Comparison of ENCODE assay signal across 11 cellular contexts in the genomic region with DNA sequence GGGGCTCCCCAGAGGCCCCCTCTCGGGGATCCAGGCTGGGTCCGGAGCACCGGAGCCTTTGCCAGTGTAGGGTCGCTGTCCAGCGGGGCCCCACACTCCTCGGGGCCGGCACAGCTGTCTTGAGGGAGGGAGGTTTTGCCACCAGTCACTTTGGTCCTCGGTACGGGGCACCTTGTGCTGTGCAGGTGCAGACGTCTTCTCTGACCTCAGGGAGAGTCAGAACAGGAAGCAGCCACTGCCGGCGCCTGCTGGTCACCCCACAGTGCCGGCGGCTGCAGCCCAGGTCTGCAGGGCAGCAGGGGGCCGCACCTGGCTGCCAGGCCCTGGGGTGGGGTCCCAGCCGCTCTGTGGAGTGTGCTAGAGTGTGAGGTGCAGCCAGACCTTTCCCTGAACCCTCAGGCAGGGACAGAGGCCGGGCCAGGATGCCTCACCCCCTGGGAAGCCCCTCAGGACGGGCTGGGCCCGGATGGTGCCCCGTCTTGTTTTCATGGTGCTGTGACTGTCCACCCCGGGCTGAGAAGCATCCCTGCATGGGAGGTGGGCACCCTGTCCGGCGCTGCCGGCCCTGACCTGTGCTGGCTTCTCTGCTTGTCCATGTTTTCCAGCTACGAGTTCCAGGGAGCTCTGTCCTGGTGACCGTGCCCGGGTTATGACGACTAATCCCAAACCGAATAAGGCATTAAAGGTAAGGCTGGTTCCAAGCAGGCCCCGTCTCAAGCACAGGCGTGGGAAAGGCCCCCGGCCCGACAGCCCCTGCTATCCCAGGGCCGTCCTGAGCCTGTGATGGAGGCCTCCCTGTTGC. TPM values are rescaled to one million over a fixed set of nuclear protein-coding genes. Genes with fewer than 3 reads are reported as not detected.
DNase-seq lines count a peak whose midpoint lies in the region; ATAC-seq, FAIRE-seq and TF ChIP-seq lines count a peak whose summit lies in the region.
"Had no signal": no experiment of that assay in that cellular context is flagged by ENCODE, and none has a peak within 500 bp of the region (broad histone marks: within the 10 kb centered on the region; RNA-seq: fewer than 3 reads in every experiment).

No MANE protein-coding gene starts in this region.

- dilution Hi-C loops in IMR-90 (cut with HindIII; ENCODE audit: low sequenced_read_pairs, unreplicated experiment) = no loop called here

- 0 out of 3 replicates have a peak overlapping the region, but pooled peaks have one; percentile 69 for H2BK15ac ChIP-seq in IMR-90 (ENCODE audit: low read depth, low read length)

- peak overlapping the region; percentile 84 for H3K23ac ChIP-seq in IMR-90 (ENCODE audit: low read depth, low read length)

- peak overlapping the region; percentile 80 for H3K4me2 ChIP-seq in IMR-90 (ENCODE audit: low read depth, low read length)

- H3K9ac ChIP-seq in IMR-90 (ENCODE audit: low read depth, low read length) = peak overlapping the region; percentile 70
- no peak overlapping the region for H3K9ac ChIP-seq in mucosa of rectum (ENCODE audit: low read depth in 1 of 2, low read length in 2 of 2)

- H3K4me1 ChIP-seq in IMR-90 (ENCODE audit: control insufficient read depth, insufficient read depth, low read length) (peaks cover 26% of the 10 kb centered on the region), mucosa of rectum (ENCODE audit: control insufficient read depth in 2 of 2, insufficient read depth in 2 of 2, low read length in 2 of 2) (peaks cover 23 to 26% of the 10 kb centered on the region in 2 donors), thyroid gland (peaks cover 21 to 44% of the 10 kb centered on the region in 2 donors)

- peak overlapping the region; percentile 87 for H2BK120ac ChIP-seq in IMR-90 (ENCODE audit: low read depth, low read length)

- H3K36me3 ChIP-seq in IMR-90 (ENCODE audit: control insufficient read depth, insufficient read depth, low read length) (peaks cover 36% of the 10 kb centered on the region), mucosa of rectum (ENCODE audit: control insufficient read depth in 2 of 2, insufficient read depth in 2 of 2, low read length in 2 of 2) (peaks cover 30 to 32% of the 10 kb centered on the region in 2 donors), thyroid gland (peaks cover 27 to 29% of the 10 kb centered on the region in 2 donors)

- H2BK5ac ChIP-seq in IMR-90 (ENCODE audit: low read depth, low read length, poor library complexity, severe bottlenecking) = peak overlapping the region; percentile 97

- TF ChIP-seq CTCF in IMR-90 (conservative IDR thresholded peaks at IDR 0.05; ENCODE audit: low read depth, low read length) (no peak), thyroid gland (IDR thresholded peaks at IDR 0.05) (no peak)

- 65% methylated on average over 19 of the region's 34 CpGs; no CpG with 5 or more reads in 1 of the 2 experiments for WGBS in IMR-90 (ENCODE audit: extremely low coverage in 2 of 2, insufficient read length in 1 of 2), 2 experiments
- WGBS in thyroid gland, 2 donors = 83 to 93% methylated on average over 19 to 23 of the region's 34 CpGs

- ATAC-seq in IMR-90 (ENCODE audit: low read depth) = no peak; the same call in 1 of the 2 replicates
- ATAC-seq in GM21367 (IDR thresholded peaks at IDR 0.05; ENCODE audit: unreplicated experiment) = no peak

- TF ChIP-seq RAD21 in IMR-90 (IDR thresholded peaks at IDR 0.05; ENCODE audit: low read length) = no peak

- H4K91ac ChIP-seq in IMR-90 (ENCODE audit: insufficient read depth, low read depth, low read length) = peak overlapping the region; percentile 94

- no peaks in the 10 kb centered on the region for H3K27me3 ChIP-seq in IMR-90 (ENCODE audit: control insufficient read depth, insufficient read depth, low read length)
- no peaks in the 10 kb centered on the region for H3K27me3 ChIP-seq in mucosa of rectum (ENCODE audit: control insufficient read depth in 2 of 2, insufficient read depth in 2 of 2, low read length in 2 of 2)
- H3K27me3 ChIP-seq in thyroid gland = no peaks in the 10 kb centered on the region

- H3K4ac ChIP-seq in IMR-90 (ENCODE audit: low read depth, low read length) = peak overlapping the region; percentile 95

- no peaks in the 10 kb centered on the region for H3K9me3 ChIP-seq in IMR-90 (ENCODE audit: control insufficient read depth, insufficient read depth, low read length)
- H3K9me3 ChIP-seq in mucosa of rectum (ENCODE audit: control insufficient read depth in 2 of 2, low read length in 2 of 2) = no peaks in the 10 kb centered on the region
- H3K9me3 ChIP-seq in thyroid gland = no peaks in the 10 kb centered on the region

- H2BK20ac ChIP-seq in IMR-90 (ENCODE audit: low read depth, low read length) = peak overlapping the region; percentile 39

- peak overlapping the region; percentile 79 for H3K14ac ChIP-seq in IMR-90 (replicated peaks; ENCODE audit: low read depth, low read length)

- CTCF ChIA-PET in IMR-90 (lab: Yijun Ruan, JAX) = interaction anchor here (0.5 kb wide), 1 partner anchor 920 kb away, joined by 5 read pairs; no protein-coding TSS in a partner anchor

- no TSS peak for BruUV-seq in IMR-90 (replicated peaks; lab: Mats Ljungman, UMichigan)

- H3K4me3 ChIP-seq in IMR-90 (ENCODE audit: insufficient read depth, low read depth, low read length) (peak overlapping the region; percentile 34), mucosa of rectum (ENCODE audit: low read length in 2 of 2) (no peak overlapping the region), thyroid gland (replicated peaks in 1 of 3) (peak overlapping the region in 1 of 3 donors; percentile 35)

- H3K9me1 ChIP-seq in IMR-90 (ENCODE audit: insufficient read depth, low read length) = peaks cover 11% of the 10 kb centered on the region

- H2AK9ac ChIP-seq in IMR-90 (replicated peaks; ENCODE audit: low read depth, low read length, poor library complexity) = peak overlapping the region; percentile 100

- POLR2A ChIA-PET in IMR-90 (lab: Charles Lee; ENCODE audit: unreplicated experiment) = no interaction called here

- H3K27ac ChIP-seq in IMR-90 (ENCODE audit: insufficient read depth, low read length) (peak overlapping the region; percentile 91), mucosa of rectum (ENCODE audit: low read depth in 2 of 2, low read length in 2 of 2) (peak overlapping the region; percentile 9 to 88), thyroid gland (peak overlapping the region; percentile 94 to 100 (median 96))

- peaks cover 34% of the 10 kb centered on the region for H4K20me1 ChIP-seq in IMR-90 (ENCODE audit: insufficient read depth, low read length)

- DNase-seq in IMR-90 (no peak), dermis blood vessel endothelial cell (peak; percentile 42), thyroid gland (no peak), H54 (ENCODE audit: insufficient read length, low spot score) (no peak), activated T-cell treated with anti-CD3 and anti-CD28 coated beads for 4 hours (no peak), NCI-H1092 treated with DMSO at 0.1 percent for 48 hours (lab: John Stamatoyannopoulos, UW) (no peak)
- DNase-seq: DMS153 had no signal

- peaks cover 0 to 61% of the 10 kb centered on the region in 2 experiments; a peak in 3 of 4 replicates for H3K79me1 ChIP-seq in IMR-90 (ENCODE audit: low read depth in 1 of 2, low read length in 2 of 2)

- FAIRE-seq in H54 (lab: Jason Lieb, UNC) = no peak

- peak overlapping the region; percentile 70; the same call in 1 of the 2 replicates for H4K5ac ChIP-seq in IMR-90 (ENCODE audit: low read depth, low read length)

- H3K18ac ChIP-seq in IMR-90 (ENCODE audit: low read depth, low read length) = peak overlapping the region; percentile 65; the same call in 1 of the 2 replicates

- intact Hi-C loops in IMR-90 (cut with micrococcal nuclease) (loop anchor here (5.0 kb wide), 1 partner anchor 36 kb away; a partner anchor contains a TSS), thyroid gland (cut with DNase I) (no loop called here)

- peak overlapping the region; percentile 78 to 88; a peak in 2 of 4 replicates for H4K8ac ChIP-seq in IMR-90 (ENCODE audit: low read depth in 2 of 2, low read length in 2 of 2)

- TF ChIP-seq POLR2A in IMR-90 (IDR thresholded peaks at IDR 0.05; ENCODE audit: low read depth, low read length) (peak; percentile 9; the same call in 1 of the 2 replicates), thyroid gland (IDR thresholded peaks at IDR 0.05) (no peak), H54 (IDR thresholded peaks at IDR 0.05; ENCODE audit: low read depth, low read length) (no peak)

- peak overlapping the region; percentile 82 for H2AK5ac ChIP-seq in IMR-90 (ENCODE audit: low read depth, low read length)

- in situ Hi-C loops in IMR-90 (cut with MboI; ENCODE audit: low sequenced_read_pairs) = no loop called here

- no peak overlapping the region for H2AFZ ChIP-seq in IMR-90 (replicated peaks; ENCODE audit: low read length, poor library complexity)

- H3K56ac ChIP-seq in IMR-90 (ENCODE audit: extremely low read depth, insufficient read depth, low read length) = peak overlapping the region; percentile 39; the same call in 1 of the 2 replicates

TF ChIP-seq in IMR-90, 13 proteins besides CTCF, POLR2A, EP300 and RAD21 (continues in another document):
- TF ChIP-seq RFX5 (IDR thresholded peaks at IDR 0.05; ENCODE audit: low read depth, low read length) (no peak), NFE2L2 (IDR thresholded peaks at IDR 0.05; ENCODE audit: low read depth, low read length) (no peak), MAZ (IDR thresholded peaks at IDR 0.05; ENCODE audit: borderline replicate concordance, low read depth, low read length) (no peak)

RNA-seq across cellular contexts. Expression of a gene that starts 8.2 kb away (rescaled TPM):
- total RNA-seq in IMR-90 (2012; rRNA removed) = 16.4 and 19.2 TPM in 2 replicates
- 27.1 and 27.9 TPM in 2 replicates for polyA plus RNA-seq in IMR-90 (2012; rRNA removed)
- polyA plus RNA-seq in IMR-90 (2012; cell fraction: cytosol; rRNA removed) = 9.3 and 16.3 TPM in 2 replicates
- 216 and 262 TPM in 2 replicates for polyA plus RNA-seq in IMR-90 (2012; cell fraction: nucleus; rRNA removed; ENCODE audit: low replicate concordance)
- total RNA-seq in dermis blood vessel endothelial cell = 34.7 and 42.9 TPM in 2 replicates
- 10 to 100 TPM; 16.8 to 26.7 (median 21.7) TPM for total RNA-seq in thyroid gland

RNA-seq across cellular contexts. Expression of a gene that starts 17.3 kb away (rescaled TPM):
- total RNA-seq in IMR-90 (2012; rRNA removed) (0.28 and 0.36 TPM in 2 replicates), dermis blood vessel endothelial cell (under 0.01 and 0.05 TPM in 2 replicates), thyroid gland (1 to 10 TPM in 1 of 4 donors, under 1 TPM in 3; 0.44 to 3.0 (median 0.70) TPM)
- polyA plus RNA-seq in IMR-90 (2012; rRNA removed) = 1.9 TPM in 2 replicates
- 0.74 and 1.2 TPM in 2 replicates for polyA plus RNA-seq in IMR-90 (2012; cell fraction: cytosol; rRNA removed)
- 4.1 and 11.5 TPM in 2 replicates for polyA plus RNA-seq in IMR-90 (2012; cell fraction: nucleus; rRNA removed; ENCODE audit: low replicate concordance)
- total RNA-seq: activated CD8-positive, alpha-beta memory T cell treated with anti-CD3 and anti-CD28 coated beads for 36 hours; T-helper 1 cell treated with Interleukin-12 subunit alpha and Interleukin-12 subunit beta and Interleukin-4 antibody, amounts not matched to agents 30 ng/mL and 1 ng/mL, for 36 hours had no signal

RNA-seq across cellular contexts. Expression of a gene that starts 31.1 kb away (rescaled TPM):
- 30.6 and 37.3 TPM in 2 replicates for total RNA-seq in IMR-90 (2012; rRNA removed)
- polyA plus RNA-seq in IMR-90 (2012; rRNA removed) = 52.5 and 54.1 TPM in 2 replicates
- polyA plus RNA-seq in IMR-90 (2012; cell fraction: cytosol; rRNA removed) = 44.0 and 63.2 TPM in 2 replicates
- polyA plus RNA-seq in IMR-90 (2012; cell fraction: nucleus; rRNA removed; ENCODE audit: low replicate concordance) = 74.3 and 81.9 TPM in 2 replicates
- total RNA-seq in dermis blood vessel endothelial cell = 12.6 and 20.1 TPM in 2 replicates
- 10 to 100 TPM; 28.1 to 65.6 (median 50.2) TPM for total RNA-seq in thyroid gland

RNA-seq across cellular contexts. Expression of a gene that starts 34.6 kb away (rescaled TPM):
- total RNA-seq in IMR-90 (2012; rRNA removed) (9.3 and 10.0 TPM in 2 replicates), dermis blood vessel endothelial cell (44.6 and 80.1 TPM in 2 replicates), thyroid gland (10 to 100 TPM; 34.5 to 72.3 (median 65.5) TPM)
- 40.1 and 47.1 TPM in 2 replicates for polyA plus RNA-seq in IMR-90 (2012; rRNA removed)
- polyA plus RNA-seq in IMR-90 (2012; cell fraction: cytosol; rRNA removed) = 32.2 and 35.8 TPM in 2 replicates
- 80.3 and 296 TPM in 2 replicates for polyA plus RNA-seq in IMR-90 (2012; cell fraction: nucleus; rRNA removed; ENCODE audit: low replicate concordance)
